23 cellular contexts compared by ENCODE assay signal in genomic region chr2:49643149-49643548, GRCh38.
"Had no signal": no experiment of that assay in that cellular context is flagged by ENCODE, and none has a peak within 500 bp of the region (broad histone marks: within the 10 kb centered on the region; RNA-seq: fewer than 3 reads in every experiment).

No MANE protein-coding gene starts in this region.

- H3K9me3 ChIP-seq: colonic mucosa, esophagus muscularis mucosa, esophagus squamous epithelium, gastrocnemius medialis, gastroesophageal sphincter had no signal

- DNase-seq: colonic mucosa; cortex of kidney; dermis blood vessel endothelial cell; dorsolateral prefrontal cortex; effector CD4-positive, alpha-beta T cell; effector CD8-positive, alpha-beta T cell; effector memory CD4-positive, alpha-beta T cell; effector memory CD8-positive, alpha-beta T cell; endodermal cell; erythroblast; esophagus squamous epithelium; foreskin fibroblast; foreskin melanocyte; gastrocnemius medialis; glutamatergic neuron; head of caudate nucleus; heart left ventricle; heart right ventricle had no signal

- H3K36me3 ChIP-seq: colonic mucosa, esophagus muscularis mucosa, esophagus squamous epithelium, gastrocnemius medialis, gastroesophageal sphincter, heart left ventricle, heart right ventricle had no signal

- ATAC-seq: effector memory CD8-positive, alpha-beta T cell; esophagus mucosa; gastrocnemius medialis; gastroesophageal sphincter; heart left ventricle; heart right ventricle had no signal

- H3K27ac ChIP-seq: colonic mucosa, coronary artery, dorsolateral prefrontal cortex, epithelial cell of prostate, esophagus muscularis mucosa, esophagus squamous epithelium, gastrocnemius medialis, gastroesophageal sphincter, heart left ventricle, heart right ventricle had no signal

- H3K4me3 ChIP-seq: colonic mucosa, coronary artery, dorsolateral prefrontal cortex, esophagus muscularis mucosa, esophagus squamous epithelium, gastrocnemius medialis, gastroesophageal sphincter, heart left ventricle, heart right ventricle had no signal

- H3K27me3 ChIP-seq: colonic mucosa, dorsolateral prefrontal cortex, esophagus muscularis mucosa, esophagus squamous epithelium, gastrocnemius medialis, gastroesophageal sphincter, heart left ventricle, heart right ventricle had no signal

- H3K4me1 ChIP-seq: colonic mucosa, esophagus muscularis mucosa, esophagus squamous epithelium, gastrocnemius medialis, gastroesophageal sphincter, heart left ventricle, heart right ventricle had no signal
